In genomic region chr12:89347325-89347829, GRCh38 we compare ENCODE assay signal across 10 cellular contexts. TPM values are rescaled to one million over a fixed set of nuclear protein-coding genes. Genes with fewer than 3 reads are reported as not detected.
DNase-seq lines count a peak whose midpoint lies in the region; ATAC-seq and TF ChIP-seq lines count a peak whose summit lies in the region.
"Had no signal": no experiment of that assay in that cellular context is flagged by ENCODE, and none has a peak within 500 bp of the region (broad histone marks: within the 10 kb centered on the region; RNA-seq: fewer than 3 reads in every experiment).

No MANE protein-coding gene starts in this region.

- H3K4me3 Mint-ChIP-seq in Calu3 (ENCODE audit: low read depth, unreplicated experiment): peak overlapping the region; percentile 90
- H3K4me3 Mint-ChIP-seq in natural killer cell: peak overlapping the region; percentile 98

- no peak overlapping the region for H2AFZ ChIP-seq in Loucy (ENCODE audit: low read length)

- H3K4me2 ChIP-seq in Loucy (ENCODE audit: low read depth, low read length, poor library complexity, severe bottlenecking): peak overlapping the region; percentile 88

- TF ChIP-seq POLR2A in breast epithelium (IDR thresholded peaks at IDR 0.05): no peak

- CTCF ChIA-PET in Calu3 (lab: Charles Lee): interaction anchor here (0.8 to 1.7 kb wide), 5 partner anchors 11 to 167 kb away, joined by 3 to 5 read pairs (median 4); no protein-coding TSS in a partner anchor

- H3K27me3 ChIP-seq in Loucy (ENCODE audit: insufficient read depth, low read length, poor library complexity, severe bottlenecking) (peaks cover 13% of the 10 kb centered on the region), breast epithelium (no peaks in the 10 kb centered on the region)

- ATAC-seq in natural killer cell: no peak
- ATAC-seq in HG03460 (IDR thresholded peaks at IDR 0.05; ENCODE audit: unreplicated experiment): no peak

- peak overlapping the region; percentile 55 for H3K9ac ChIP-seq in Loucy (ENCODE audit: low read depth, low read length, poor library complexity, severe bottlenecking)

- peaks cover 66% of the 10 kb centered on the region for H3K4me1 ChIP-seq in Loucy (ENCODE audit: insufficient read depth, low read length, poor library complexity, severe bottlenecking)
- H3K4me1 ChIP-seq in breast epithelium: peaks cover 0 to 10% of the 10 kb centered on the region in 2 donors

- H3K9me3 Mint-ChIP-seq in Calu3 (ENCODE audit: low read depth, unreplicated experiment): no peaks in the 10 kb centered on the region
- H3K9me3 Mint-ChIP-seq in natural killer cell: no peaks in the 10 kb centered on the region

- TF ChIP-seq CTCF in Calu3 (IDR thresholded peaks at IDR 0.05; ENCODE audit: unreplicated experiment): no peak
- TF ChIP-seq CTCF in Loucy (conservative IDR thresholded peaks at IDR 0.05; ENCODE audit: low read length): no peak
- TF ChIP-seq CTCF in breast epithelium (IDR thresholded peaks at IDR 0.05): no peak
- no peak for TF ChIP-seq CTCF in natural killer cell (IDR thresholded peaks at IDR 0.05)

- intact Hi-C loops in Calu3 (cut with micrococcal nuclease; ENCODE audit: unreplicated experiment) (loop anchor here (2.0 to 5.0 kb wide), 3 partner anchors 165 to 329 kb away; no protein-coding TSS in a partner anchor), breast epithelium (cut with DNase I; ENCODE audit: low total_unique reads) (no loop called here), natural killer cell (cut with micrococcal nuclease) (loop anchor here (2.0 kb wide), 1 partner anchor 95 kb away; no protein-coding TSS in a partner anchor)

- H3K9me3 ChIP-seq in Loucy (ENCODE audit: insufficient read depth, low read depth, low read length): no peaks in the 10 kb centered on the region
- H3K9me3 ChIP-seq in breast epithelium: no peaks in the 10 kb centered on the region

- H3K4me1 Mint-ChIP-seq in Calu3 (ENCODE audit: low read depth, unreplicated experiment) (peaks cover 59% of the 10 kb centered on the region), natural killer cell (peaks cover 91 to 92% of the 10 kb centered on the region in 2 donors)

- H3K4me3 ChIP-seq in Loucy (ENCODE audit: low read length, poor library complexity, severe bottlenecking) (peak overlapping the region; percentile 67), breast epithelium (peak overlapping the region; percentile 4 to 44 (median 14))

- H3F3A ChIP-seq in Loucy (ENCODE audit: low read depth): peaks cover 19% of the 10 kb centered on the region

- H3K36me3 ChIP-seq in Loucy (ENCODE audit: insufficient read depth, low read length) (no peaks in the 10 kb centered on the region), breast epithelium (no peaks in the 10 kb centered on the region)

- H3K27me3 Mint-ChIP-seq in Calu3 (ENCODE audit: unreplicated experiment): no peaks in the 10 kb centered on the region
- no peaks in the 10 kb centered on the region for H3K27me3 Mint-ChIP-seq in natural killer cell (ENCODE audit: low read depth in 2 of 2)

- DNase-seq in Calu3 (no peak), breast epithelium (ENCODE audit: low spot score in 2 of 2) (no peak), natural killer cell (no peak), SHP77 (lab: John Stamatoyannopoulos, UW) (no peak), foreskin melanocyte (no peak), DMS114 treated with DMSO at 0.1 percent for 48 hours (lab: John Stamatoyannopoulos, UW; ENCODE audit: unreplicated experiment) (no peak)
- DNase-seq: activated gamma-delta T cell treated with Interleukin-2 at 50 U/mL for 16 hours; stimulated activated CD4-positive, alpha-beta T cell treated with anti-CD3 and anti-CD28 coated beads, Interleukin-2, amount 100 ng/mL, for 48 hours had no signal

- H4K20me1 ChIP-seq in Loucy (ENCODE audit: insufficient read depth, low read length, poor library complexity, severe bottlenecking): no peaks in the 10 kb centered on the region

- BruUV-seq in Calu3 (replicated peaks; lab: Mats Ljungman, UMichigan): no TSS peak

- peaks cover 65% of the 10 kb centered on the region for H3K36me3 Mint-ChIP-seq in Calu3 (ENCODE audit: insufficient read depth, unreplicated experiment)
- no peaks in the 10 kb centered on the region for H3K36me3 Mint-ChIP-seq in natural killer cell

- H3K27ac Mint-ChIP-seq in Calu3 (ENCODE audit: unreplicated experiment) (peak overlapping the region; percentile 97), natural killer cell (peak overlapping the region; percentile 85)

- H3K79me2 ChIP-seq in Loucy (ENCODE audit: insufficient read depth, low read length): peaks cover 41% of the 10 kb centered on the region

- H3K9me2 ChIP-seq in Loucy (replicated peaks; ENCODE audit: low read depth, low read length): no peaks in the 10 kb centered on the region

- peak overlapping the region; percentile 34 to 36 for H3K27ac ChIP-seq in breast epithelium

RNA-seq across cellular contexts. Expression of gene DUSP6, which starts 4.9 kb away (rescaled TPM):
- total RNA-seq in Calu3 (2022): 108 TPM in 2 replicates
- total RNA-seq in breast epithelium: 10 to 100 TPM; 53.8 to 97.5 (median 88.8) TPM
- total RNA-seq in natural killer cell: 100 to 1,000 TPM in 2 of 3 donors, 10 to 100 TPM in 1; 52.2 to 222 (median 141) TPM
